Comparison of ENCODE assay signal across 11 cellular contexts in genomic region chr1:1237874-1238701, GRCh38. TPM values are rescaled to one million over a fixed set of nuclear protein-coding genes. Genes with fewer than 3 reads are reported as not detected.
DNase-seq lines count a peak whose midpoint lies in the region; ATAC-seq and TF ChIP-seq lines count a peak whose summit lies in the region.
"Had no signal": no experiment of that assay in that cellular context is flagged by ENCODE, and none has a peak within 500 bp of the region (broad histone marks: within the 10 kb centered on the region; RNA-seq: fewer than 3 reads in every experiment).

No MANE protein-coding gene starts in this region.

- H3K4me1 Mint-ChIP-seq in activated T-cell treated with anti-CD3 and anti-CD28 coated beads, Interleukin-2, amount 50 U/mL, for 4 hours (ENCODE audit: low read depth): peaks cover 15% of the 10 kb centered on the region
- peaks cover 10% of the 10 kb centered on the region for H3K4me1 Mint-ChIP-seq in endothelial cell (ENCODE audit: unreplicated experiment)
- H3K4me1 Mint-ChIP-seq in activated naive CD8-positive, alpha-beta T cell treated with anti-CD3 and anti-CD28 coated beads for 36 hours: peaks cover 14% of the 10 kb centered on the region

- no peaks in the 10 kb centered on the region for H3K9me3 ChIP-seq in transverse colon
- H3K9me3 ChIP-seq: adrenal gland had no signal

- intact Hi-C loops in transverse colon (cut with DNase I; ENCODE audit: low total_unique reads): no loop called here

- peaks cover 9% of the 10 kb centered on the region for H3K36me3 Mint-ChIP-seq in activated T-cell treated with anti-CD3 and anti-CD28 coated beads, Interleukin-2, amount 50 U/mL, for 4 hours (ENCODE audit: insufficient read depth)
- H3K36me3 Mint-ChIP-seq in endothelial cell (ENCODE audit: low read depth, unreplicated experiment): peaks cover 5% of the 10 kb centered on the region
- peaks cover 14% of the 10 kb centered on the region for H3K36me3 Mint-ChIP-seq in activated naive CD8-positive, alpha-beta T cell treated with anti-CD3 and anti-CD28 coated beads for 36 hours

- TF ChIP-seq CTCF in epithelial cell of esophagus (IDR thresholded peaks at IDR 0.05; ENCODE audit: insufficient read depth, low read depth, low read length, missing control alignments) (no peak), transverse colon (IDR thresholded peaks at IDR 0.05) (no peak), endothelial cell (IDR thresholded peaks at IDR 0.05; ENCODE audit: unreplicated experiment) (no peak)

- H3K9me3 Mint-ChIP-seq in activated T-cell treated with anti-CD3 and anti-CD28 coated beads, Interleukin-2, amount 50 U/mL, for 4 hours: no peaks in the 10 kb centered on the region
- H3K9me3 Mint-ChIP-seq in endothelial cell (ENCODE audit: unreplicated experiment): no peaks in the 10 kb centered on the region
- H3K9me3 Mint-ChIP-seq in activated naive CD8-positive, alpha-beta T cell treated with anti-CD3 and anti-CD28 coated beads for 36 hours: no peaks in the 10 kb centered on the region
- H3K9me3 Mint-ChIP-seq: effector memory CD8-positive, alpha-beta T cell; nephron had no signal

- TF ChIP-seq EP300 in transverse colon (IDR thresholded peaks at IDR 0.05; ENCODE audit: low read depth): no peak

- H3K4me1 ChIP-seq in transverse colon: peaks cover 5 to 24% (median 22%) of the 10 kb centered on the region in 4 donors

- no peak overlapping the region for H3K4me3 Mint-ChIP-seq in activated T-cell treated with anti-CD3 and anti-CD28 coated beads, Interleukin-2, amount 50 U/mL, for 4 hours
- H3K4me3 Mint-ChIP-seq in endothelial cell (ENCODE audit: unreplicated experiment): no peak overlapping the region
- no peak overlapping the region for H3K4me3 Mint-ChIP-seq in activated naive CD8-positive, alpha-beta T cell treated with anti-CD3 and anti-CD28 coated beads for 36 hours
- H3K4me3 Mint-ChIP-seq: effector memory CD8-positive, alpha-beta T cell; nephron had no signal

- 12% methylated on average over 17 of the region's 48 CpGs; no CpG with 5 or more reads in 1 of the 2 donors for WGBS in transverse colon (ENCODE audit: low coverage in 1 of 2), 2 donors

- no peaks in the 10 kb centered on the region for H3K36me3 ChIP-seq in transverse colon
- H3K36me3 ChIP-seq: adrenal gland had no signal

- no peak overlapping the region for H3K27ac Mint-ChIP-seq in endothelial cell (ENCODE audit: unreplicated experiment)
- H3K27ac Mint-ChIP-seq in activated naive CD8-positive, alpha-beta T cell treated with anti-CD3 and anti-CD28 coated beads for 36 hours: no peak overlapping the region
- H3K27ac Mint-ChIP-seq: effector memory CD8-positive, alpha-beta T cell; nephron had no signal

- peaks cover 1% of the 10 kb centered on the region for H3K27me3 Mint-ChIP-seq in activated T-cell treated with anti-CD3 and anti-CD28 coated beads, Interleukin-2, amount 50 U/mL, for 4 hours (ENCODE audit: low read depth)
- H3K27me3 Mint-ChIP-seq in endothelial cell (ENCODE audit: unreplicated experiment): peaks cover 3% of the 10 kb centered on the region
- H3K27me3 Mint-ChIP-seq in activated naive CD8-positive, alpha-beta T cell treated with anti-CD3 and anti-CD28 coated beads for 36 hours: no peaks in the 10 kb centered on the region
- H3K27me3 Mint-ChIP-seq: effector memory CD8-positive, alpha-beta T cell had no signal

- H3K27me3 ChIP-seq in transverse colon: peaks cover 52% of the 10 kb centered on the region

- TF ChIP-seq POLR2A in transverse colon (IDR thresholded peaks at IDR 0.05): no peak

- no peak overlapping the region for H3K4me3 ChIP-seq in epithelial cell of esophagus (ENCODE audit: low read length)
- H3K4me3 ChIP-seq in transverse colon: no peak overlapping the region
- H3K4me3 ChIP-seq: adrenal gland had no signal

- H3K27ac ChIP-seq in transverse colon: no peak overlapping the region
- H3K27ac ChIP-seq: adrenal gland had no signal

- in situ Hi-C loops in transverse colon (cut with MboI; ENCODE audit: low pct_ligation_motif_present in 1 of 4, low pct_unique_long_range_greater_than_20kb in 1 of 4, low sequenced_read_pairs in 3 of 4): no loop called here

- ATAC-seq in activated T-cell treated with anti-CD3 and anti-CD28 coated beads, Interleukin-2, amount 50 U/mL, for 4 hours: peak; percentile 17 to 20
- ATAC-seq: effector memory CD8-positive, alpha-beta T cell had no signal

- DNase-seq in activated T-cell treated with anti-CD3 and anti-CD28 coated beads, Interleukin-2, amount 50 U/mL, for 4 hours: no peak
- DNase-seq in activated T-cell treated with anti-CD3 and anti-CD28 coated beads for 4 hours (no peak), epithelial cell of esophagus (ENCODE audit: low read depth) (peak; percentile 37), transverse colon (peak; percentile 24), endothelial cell (ENCODE audit: low spot score) (no peak)
- no peak for DNase-seq in activated naive CD8-positive, alpha-beta T cell treated with anti-CD3 and anti-CD28 coated beads for 36 hours
- DNase-seq: activated CD4-positive, alpha-beta T cell treated with anti-CD3 and anti-CD28 coated beads, Interleukin-2, amount 50 U/mL, for 48 hours; adrenal gland; effector memory CD8-positive, alpha-beta T cell; NCI-H524 had no signal

RNA-seq across cellular contexts. Expression of gene B3GALT6, which starts 6.1 kb away (rescaled TPM):
- total RNA-seq in activated T-cell treated with anti-CD3 and anti-CD28 coated beads, Interleukin-2, amount 50 U/mL, for 4 hours: 10 to 100 TPM; 38.0 to 40.8 (median 39.0) TPM
- total RNA-seq in transverse colon (10 to 100 TPM in 3 of 4 donors, 1 to 10 TPM in 1; 8.5 to 24.9 (median 12.2) TPM), endothelial cell (ENCODE audit: unreplicated experiment) (43.2 TPM)
- total RNA-seq in activated naive CD8-positive, alpha-beta T cell treated with anti-CD3 and anti-CD28 coated beads for 36 hours: 10 to 100 TPM; 17.5 to 18.9 TPM

RNA-seq across cellular contexts. Expression of gene SDF4, which starts 6.3 kb away (rescaled TPM):
- 100 to 1,000 TPM; 191 to 242 (median 193) TPM for total RNA-seq in activated T-cell treated with anti-CD3 and anti-CD28 coated beads, Interleukin-2, amount 50 U/mL, for 4 hours
- total RNA-seq in transverse colon: 100 to 1,000 TPM; 153 to 267 (median 226) TPM
- total RNA-seq in endothelial cell (ENCODE audit: unreplicated experiment): 130 TPM
- total RNA-seq in activated naive CD8-positive, alpha-beta T cell treated with anti-CD3 and anti-CD28 coated beads for 36 hours: 10 to 100 TPM; 85.9 to 95.9 TPM

RNA-seq across cellular contexts. Expression of gene C1QTNF12, which starts 8.4 kb away (rescaled TPM):
- total RNA-seq in activated T-cell treated with anti-CD3 and anti-CD28 coated beads, Interleukin-2, amount 50 U/mL, for 4 hours: 1 to 10 TPM; 1.6 to 2.2 (median 2.1) TPM
- total RNA-seq in transverse colon (10 to 100 TPM in 3 of 4 donors, not detected in 1; 11.9 to 52.8 (median 15.7) TPM), endothelial cell (ENCODE audit: unreplicated experiment) (0.69 TPM)
- total RNA-seq in activated naive CD8-positive, alpha-beta T cell treated with anti-CD3 and anti-CD28 coated beads for 36 hours: 1 to 10 TPM; 2.4 to 3.8 TPM

RNA-seq across cellular contexts. Expression of gene TNFRSF4, which starts 24.1 kb away (rescaled TPM):
- total RNA-seq in activated T-cell treated with anti-CD3 and anti-CD28 coated beads, Interleukin-2, amount 50 U/mL, for 4 hours: 100 to 1,000 TPM; 480 to 735 (median 495) TPM
- total RNA-seq in transverse colon (1 to 10 TPM in 1 of 4 donors, under 1 TPM in 1, not detected in 2; 0.55 to 4.8 TPM), endothelial cell (ENCODE audit: unreplicated experiment) (0.80 TPM)
- total RNA-seq in activated naive CD8-positive, alpha-beta T cell treated with anti-CD3 and anti-CD28 coated beads for 36 hours: 100 to 1,000 TPM; 110 to 111 TPM

RNA-seq across cellular contexts. Expression of gene TNFRSF18, which starts 31.7 kb away (rescaled TPM):
- total RNA-seq in activated T-cell treated with anti-CD3 and anti-CD28 coated beads, Interleukin-2, amount 50 U/mL, for 4 hours: 100 to 1,000 TPM; 102 to 212 (median 155) TPM
- 1 to 10 TPM in 2 of 4 donors, not detected in 2; 3.3 to 7.9 TPM for total RNA-seq in transverse colon
- not detected for total RNA-seq in endothelial cell (ENCODE audit: unreplicated experiment)
- total RNA-seq in activated naive CD8-positive, alpha-beta T cell treated with anti-CD3 and anti-CD28 coated beads for 36 hours: 10 to 100 TPM; 52.5 to 53.3 TPM

Comparison
In these comparisons a context has a peak if more than half of its experiments do, and no peak if none do; other contexts are left out.
1. DNase-seq: peak in epithelial cell of esophagus (single experiment) and transverse colon (single experiment); none in activated T-cell treated with anti-CD3 and anti-CD28 coated beads, Interleukin-2, amount 50 U/mL, for 4 hours (single experiment), activated T-cell treated with anti-CD3 and anti-CD28 coated beads for 4 hours (single experiment), endothelial cell (single experiment) and activated naive CD8-positive, alpha-beta T cell treated with anti-CD3 and anti-CD28 coated beads for 36 hours (single experiment).